ENCODE assay signal across 21 cellular contexts in genomic region chr1:232921416-232921815, GRCh38.
"Had no signal": no experiment of that assay in that cellular context is flagged by ENCODE, and none has a peak within 500 bp of the region (broad histone marks: within the 10 kb centered on the region; RNA-seq: fewer than 3 reads in every experiment).

No MANE protein-coding gene starts in this region.

- H3K4me3 ChIP-seq: left lung, psoas muscle had no signal

- ATAC-seq: activated CD8-positive, alpha-beta T cell treated with anti-CD3 and anti-CD28 coated beads, Interleukin-2, amount 10 ng/mL, durations not matched to agents 7 days and 5 days; activated T-helper 17 cell treated with anti-CD3 and anti-CD28 coated beads, Interleukin-2, amount 50 U/mL, for 72 hours; left lung; psoas muscle; sciatic nerve; stimulated activated naive CD8-positive, alpha-beta T cell treated with anti-CD3 and anti-CD28 coated beads, Interleukin-15, amount 100 ng/mL, for 72 hours had no signal

- H3K27me3 Mint-ChIP-seq: activated T-helper 17 cell treated with anti-CD3 and anti-CD28 coated beads, Interleukin-2, amount 50 U/mL, for 72 hours; stimulated activated naive CD8-positive, alpha-beta T cell treated with anti-CD3 and anti-CD28 coated beads, Interleukin-15, amount 100 ng/mL, for 72 hours had no signal

- H3K4me1 ChIP-seq: left lung had no signal

- H3K36me3 Mint-ChIP-seq: memory B cell had no signal

- H3K4me1 Mint-ChIP-seq: memory B cell had no signal

- H3K9me3 Mint-ChIP-seq: activated naive CD4-positive, alpha-beta T cell treated with anti-CD3 and anti-CD28 coated beads for 36 hours; endodermal cell; memory B cell had no signal

- H3K27ac Mint-ChIP-seq: activated CD8-positive, alpha-beta T cell treated with anti-CD3 and anti-CD28 coated beads, Interleukin-2, amount 10 ng/mL, durations not matched to agents 7 days and 5 days; activated naive CD4-positive, alpha-beta T cell treated with anti-CD3 and anti-CD28 coated beads for 36 hours; activated T-helper 17 cell treated with anti-CD3 and anti-CD28 coated beads, Interleukin-2, amount 50 U/mL, for 72 hours; endodermal cell; memory B cell; nephron progenitor cell; stimulated activated naive CD8-positive, alpha-beta T cell treated with anti-CD3 and anti-CD28 coated beads, Interleukin-15, amount 100 ng/mL, for 72 hours had no signal

- DNase-seq: activated CD4-positive, alpha-beta T cell treated with anti-CD3 and anti-CD28 coated beads for 4 hours; activated CD8-positive, alpha-beta memory T cell treated with anti-CD3 and anti-CD28 coated beads, Interleukin-2, amount 50 U/mL, for 48 hours; activated CD8-positive, alpha-beta T cell treated with anti-CD3 and anti-CD28 coated beads, Interleukin-2, amount 10 ng/mL, durations not matched to agents 7 days and 5 days; activated naive CD4-positive, alpha-beta T cell treated with anti-CD3 and anti-CD28 coated beads for 36 hours; amygdala; cerebellar nuclear complex; dermis blood vessel endothelial cell; endodermal cell; erythroblast; foreskin melanocyte; head of caudate nucleus; left lung; nephron progenitor cell; psoas muscle; stimulated activated CD4-positive, alpha-beta T cell treated with anti-CD3 and anti-CD28 coated beads, Interleukin-4, amount 100 ng/mL, for 4 hours; stimulated activated naive CD8-positive, alpha-beta T cell treated with anti-CD3 and anti-CD28 coated beads, Interleukin-15, amount 100 ng/mL, for 72 hours; T-helper 9 cell had no signal

- H3K9me3 ChIP-seq: left lung, psoas muscle had no signal

- H3K27me3 ChIP-seq: left lung had no signal

- H3K27ac ChIP-seq: left lung, psoas muscle, VCaP had no signal

- H3K4me3 Mint-ChIP-seq: activated CD8-positive, alpha-beta T cell treated with anti-CD3 and anti-CD28 coated beads, Interleukin-2, amount 10 ng/mL, durations not matched to agents 7 days and 5 days; activated naive CD4-positive, alpha-beta T cell treated with anti-CD3 and anti-CD28 coated beads for 36 hours; activated T-helper 17 cell treated with anti-CD3 and anti-CD28 coated beads, Interleukin-2, amount 50 U/mL, for 72 hours; endodermal cell; memory B cell; nephron progenitor cell; stimulated activated naive CD8-positive, alpha-beta T cell treated with anti-CD3 and anti-CD28 coated beads, Interleukin-15, amount 100 ng/mL, for 72 hours had no signal

- H3K36me3 ChIP-seq: left lung had no signal
